15 cellular contexts compared by ENCODE assay signal in the genomic region with DNA sequence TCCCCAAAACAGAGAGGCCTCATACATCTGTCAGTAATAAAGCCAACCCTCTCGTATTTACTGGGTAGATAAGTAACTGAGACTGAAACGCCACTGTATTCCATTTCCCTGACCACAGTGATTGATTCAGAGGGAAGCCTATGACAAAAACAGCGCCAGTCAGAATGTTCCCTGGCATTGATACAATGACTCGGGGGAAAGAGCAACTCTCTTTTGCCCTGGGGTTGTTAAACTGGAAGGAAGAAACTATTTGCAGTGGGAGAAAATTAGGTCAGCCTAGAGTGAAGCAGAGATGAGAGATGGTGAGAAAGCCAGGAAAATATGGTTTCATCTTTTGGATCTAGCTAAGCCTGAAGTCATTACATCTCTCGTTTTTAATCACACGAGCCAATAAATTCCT. TPM values are rescaled to one million over a fixed set of nuclear protein-coding genes. Genes with fewer than 3 reads are reported as not detected.
DNase-seq lines count a peak whose midpoint lies in the region; ATAC-seq and TF ChIP-seq lines count a peak whose summit lies in the region.
"Had no signal": no experiment of that assay in that cellular context is flagged by ENCODE, and none has a peak within 500 bp of the region (broad histone marks: within the 10 kb centered on the region; RNA-seq: fewer than 3 reads in every experiment).

No MANE protein-coding gene starts in this region.

- no peak overlapping the region for H3K27ac Mint-ChIP-seq in naive thymus-derived CD4-positive, alpha-beta T cell
- H3K27ac Mint-ChIP-seq: activated CD8-positive, alpha-beta memory T cell treated with anti-CD3 and anti-CD28 coated beads, Interleukin-2, amount 10 ng/mL, durations not matched to agents 7 days and 5 days; activated naive CD4-positive, alpha-beta T cell treated with anti-CD3 and anti-CD28 coated beads, Interleukin-2, amount 50 U/mL, for 24 hours; stimulated activated effector memory CD8-positive, alpha-beta T cell treated with anti-CD3 and anti-CD28 coated beads, Interleukin-12 subunit alpha, Interleukin-12 subunit beta, amount 100 ng/mL, for 72 hours had no signal

- CTCF ChIA-PET in mammary epithelial cell (lab: Charles Lee; ENCODE audit: low non-redundant PET): no interaction called here
- CTCF ChIA-PET in naive thymus-derived CD4-positive, alpha-beta T cell (lab: Charles Lee): no interaction called here

- peaks cover 0 to 1% (median 0%) of the 10 kb centered on the region in 11 donors for H3K9me3 Mint-ChIP-seq in naive thymus-derived CD4-positive, alpha-beta T cell
- H3K9me3 Mint-ChIP-seq: activated naive CD4-positive, alpha-beta T cell treated with anti-CD3 and anti-CD28 coated beads, Interleukin-2, amount 50 U/mL, for 24 hours; stimulated activated effector memory CD8-positive, alpha-beta T cell treated with anti-CD3 and anti-CD28 coated beads, Interleukin-12 subunit alpha, Interleukin-12 subunit beta, amount 100 ng/mL, for 72 hours had no signal

- intact Hi-C loops in mammary epithelial cell (cut with micrococcal nuclease) (no loop called here), gastrocnemius medialis (cut with DNase I; ENCODE audit: low total_unique reads) (no loop called here)
- intact Hi-C loops in naive thymus-derived CD4-positive, alpha-beta T cell (cut with micrococcal nuclease): no loop called here

- H3K4me1 ChIP-seq in mammary epithelial cell (ENCODE audit: insufficient read depth, low read length): peaks cover 14% of the 10 kb centered on the region
- no peaks in the 10 kb centered on the region for H3K4me1 ChIP-seq in right atrium auricular region
- H3K4me1 ChIP-seq in skeletal muscle tissue (ENCODE audit: control insufficient read depth in 3 of 3, insufficient read depth in 3 of 3, low read length in 3 of 3): peaks cover 0 to 6% (median 0%) of the 10 kb centered on the region in 3 donors
- no peaks in the 10 kb centered on the region for H3K4me1 ChIP-seq in gastrocnemius medialis
- no peaks in the 10 kb centered on the region for H3K4me1 ChIP-seq in naive thymus-derived CD4-positive, alpha-beta T cell (ENCODE audit: control insufficient read depth in 2 of 2, insufficient read depth in 2 of 2, low read length in 2 of 2)

- H3K9ac ChIP-seq in mammary epithelial cell (ENCODE audit: insufficient read depth, low read length): no peak overlapping the region
- H3K9ac ChIP-seq in skeletal muscle tissue (ENCODE audit: low read depth in 1 of 3, low read length in 3 of 3): no peak overlapping the region
- H3K9ac ChIP-seq: BLaER1 treated with 17β-estradiol and CSF1 and Interleukin-3, amounts not matched to agents 10 nM and 100 nM had no signal

- no peaks in the 10 kb centered on the region for H4K20me1 ChIP-seq in mammary epithelial cell (ENCODE audit: insufficient read depth, low read length)

- no peaks in the 10 kb centered on the region for H3K27me3 ChIP-seq in mammary epithelial cell (ENCODE audit: insufficient read depth, low read length)
- no peaks in the 10 kb centered on the region for H3K27me3 ChIP-seq in right atrium auricular region
- no peaks in the 10 kb centered on the region for H3K27me3 ChIP-seq in skeletal muscle tissue (ENCODE audit: control insufficient read depth in 3 of 3, insufficient read depth in 3 of 3, low read length in 3 of 3)
- no peaks in the 10 kb centered on the region for H3K27me3 ChIP-seq in gastrocnemius medialis
- H3K27me3 ChIP-seq in naive thymus-derived CD4-positive, alpha-beta T cell (ENCODE audit: control insufficient read depth in 2 of 2, insufficient read depth in 2 of 2, low read length in 2 of 2): no peaks in the 10 kb centered on the region

- no peak for TF ChIP-seq POLR2A in gastrocnemius medialis (IDR thresholded peaks at IDR 0.05)

- no peaks in the 10 kb centered on the region for H3K36me3 ChIP-seq in mammary epithelial cell (ENCODE audit: insufficient read depth, low read length)
- H3K36me3 ChIP-seq in right atrium auricular region: no peaks in the 10 kb centered on the region
- H3K36me3 ChIP-seq in skeletal muscle tissue (ENCODE audit: control insufficient read depth in 3 of 3, insufficient read depth in 3 of 3, low read length in 3 of 3): no peaks in the 10 kb centered on the region
- no peaks in the 10 kb centered on the region for H3K36me3 ChIP-seq in gastrocnemius medialis
- H3K36me3 ChIP-seq in naive thymus-derived CD4-positive, alpha-beta T cell (ENCODE audit: control insufficient read depth in 2 of 3, insufficient read depth in 3 of 3, low read length in 3 of 3): no peaks in the 10 kb centered on the region
- H3K36me3 ChIP-seq: BLaER1 treated with 17β-estradiol and CSF1 and Interleukin-3, amounts not matched to agents 10 nM and 100 nM had no signal

- TF ChIP-seq CTCF in mammary epithelial cell (conservative IDR thresholded peaks at IDR 0.05 in 1 of 2, IDR thresholded peaks at IDR 0.05 in 1 of 2; ENCODE audit: extremely low read depth in 1 of 2, insufficient read depth in 1 of 2, low read depth in 1 of 2, low read length in 2 of 2) (no peak), right atrium auricular region (IDR thresholded peaks at IDR 0.05) (no peak), gastrocnemius medialis (IDR thresholded peaks at IDR 0.05 in 4 of 5, conservative IDR thresholded peaks at IDR 0.05 in 1 of 5) (no peak)

- peak overlapping the region; percentile 21 for H3K4me2 ChIP-seq in mammary epithelial cell (ENCODE audit: insufficient read depth, low read depth, low read length)
- H3K4me2 ChIP-seq: BLaER1 treated with 17β-estradiol and CSF1 and Interleukin-3, amounts not matched to agents 10 nM and 100 nM had no signal

- no peaks in the 10 kb centered on the region for H3K79me2 ChIP-seq in mammary epithelial cell (ENCODE audit: insufficient read depth, low read length)

- peaks cover 0 to 3% (median 0%) of the 10 kb centered on the region in 5 donors for H3K27me3 Mint-ChIP-seq in naive thymus-derived CD4-positive, alpha-beta T cell
- H3K27me3 Mint-ChIP-seq: activated naive CD4-positive, alpha-beta T cell treated with anti-CD3 and anti-CD28 coated beads, Interleukin-2, amount 50 U/mL, for 24 hours had no signal

- H3K4me3 Mint-ChIP-seq in naive thymus-derived CD4-positive, alpha-beta T cell: no peak overlapping the region
- H3K4me3 Mint-ChIP-seq: activated CD8-positive, alpha-beta memory T cell treated with anti-CD3 and anti-CD28 coated beads, Interleukin-2, amount 10 ng/mL, durations not matched to agents 7 days and 5 days; activated naive CD4-positive, alpha-beta T cell treated with anti-CD3 and anti-CD28 coated beads, Interleukin-2, amount 50 U/mL, for 24 hours; stimulated activated effector memory CD8-positive, alpha-beta T cell treated with anti-CD3 and anti-CD28 coated beads, Interleukin-12 subunit alpha, Interleukin-12 subunit beta, amount 100 ng/mL, for 72 hours had no signal

- no peaks in the 10 kb centered on the region for H3K9me3 ChIP-seq in mammary epithelial cell (replicated peaks; ENCODE audit: insufficient read depth, low read length)
- no peaks in the 10 kb centered on the region for H3K9me3 ChIP-seq in right atrium auricular region
- H3K9me3 ChIP-seq in skeletal muscle tissue (ENCODE audit: control insufficient read depth in 3 of 3, low read length in 3 of 3): no peaks in the 10 kb centered on the region
- H3K9me3 ChIP-seq in gastrocnemius medialis: no peaks in the 10 kb centered on the region
- no peaks in the 10 kb centered on the region for H3K9me3 ChIP-seq in naive thymus-derived CD4-positive, alpha-beta T cell (ENCODE audit: control insufficient read depth in 2 of 3, low read length in 3 of 3)

- no TSS peak for BruUV-seq in mammary epithelial cell (replicated peaks; lab: Mats Ljungman, UMichigan)

- ATAC-seq in gastrocnemius medialis: no peak
- ATAC-seq in naive thymus-derived CD4-positive, alpha-beta T cell: no peak
- ATAC-seq: activated CD8-positive, alpha-beta memory T cell treated with anti-CD3 and anti-CD28 coated beads, Interleukin-2, amount 10 ng/mL, durations not matched to agents 7 days and 5 days; stimulated activated effector memory CD8-positive, alpha-beta T cell treated with anti-CD3 and anti-CD28 coated beads, Interleukin-12 subunit alpha, Interleukin-12 subunit beta, amount 100 ng/mL, for 72 hours had no signal

- 6% methylated on average over 6 of the region's 6 CpGs for WGBS in mammary epithelial cell (ENCODE audit: low coverage, missing lambda C conversion rate)

- peak overlapping the region; percentile 79 for H2AFZ ChIP-seq in mammary epithelial cell (ENCODE audit: low read depth, low read length)

- POLR2A ChIA-PET in naive thymus-derived CD4-positive, alpha-beta T cell (lab: Charles Lee): interaction anchor here (0.7 kb wide), 1 partner anchor 39 kb away, joined by 3 read pairs; no protein-coding TSS in a partner anchor

- in situ Hi-C loops in mammary epithelial cell (cut with MboI; ENCODE audit: low sequenced_read_pairs in 2 of 2): no loop called here
- in situ Hi-C loops in gastrocnemius medialis (cut with MboI; ENCODE audit: low sequenced_read_pairs in 4 of 4): no loop called here

- H3K4me3 ChIP-seq in mammary epithelial cell (replicated peaks in 1 of 3; ENCODE audit: insufficient read depth in 1 of 3, low read depth in 2 of 3, low read length in 3 of 3) (no peak overlapping the region), right atrium auricular region (no peak overlapping the region), skeletal muscle tissue (ENCODE audit: low read length in 3 of 3) (no peak overlapping the region), gastrocnemius medialis (no peak overlapping the region)
- no peak overlapping the region for H3K4me3 ChIP-seq in naive thymus-derived CD4-positive, alpha-beta T cell (ENCODE audit: low read length)
- H3K4me3 ChIP-seq: BLaER1 treated with 17β-estradiol and CSF1 and Interleukin-3, amounts not matched to agents 10 nM and 100 nM had no signal

- H3K4me1 Mint-ChIP-seq in naive thymus-derived CD4-positive, alpha-beta T cell: peaks cover 0 to 7% (median 0%) of the 10 kb centered on the region in 7 donors
- H3K4me1 Mint-ChIP-seq: activated naive CD4-positive, alpha-beta T cell treated with anti-CD3 and anti-CD28 coated beads, Interleukin-2, amount 50 U/mL, for 24 hours had no signal

- dilution Hi-C loops in mammary epithelial cell (cut with HindIII; ENCODE audit: low sequenced_read_pairs): no loop called here

- no peaks in the 10 kb centered on the region for H3K36me3 Mint-ChIP-seq in naive thymus-derived CD4-positive, alpha-beta T cell
- H3K36me3 Mint-ChIP-seq: activated CD8-positive, alpha-beta memory T cell treated with anti-CD3 and anti-CD28 coated beads, Interleukin-2, amount 10 ng/mL, durations not matched to agents 7 days and 5 days; activated naive CD4-positive, alpha-beta T cell treated with anti-CD3 and anti-CD28 coated beads, Interleukin-2, amount 50 U/mL, for 24 hours; stimulated activated effector memory CD8-positive, alpha-beta T cell treated with anti-CD3 and anti-CD28 coated beads, Interleukin-12 subunit alpha, Interleukin-12 subunit beta, amount 100 ng/mL, for 72 hours had no signal

- H3K27ac ChIP-seq in mammary epithelial cell (ENCODE audit: insufficient read depth, low read depth, low read length) (no peak overlapping the region), right atrium auricular region (peak overlapping the region; percentile 31 to 62), skeletal muscle tissue (ENCODE audit: low read depth, low read length) (peak overlapping the region; percentile 20), gastrocnemius medialis (peak overlapping the region in 1 of 4 donors; percentile 24)
- H3K27ac ChIP-seq in naive thymus-derived CD4-positive, alpha-beta T cell (ENCODE audit: low read depth, low read length): no peak overlapping the region
- H3K27ac ChIP-seq: BLaER1 treated with 17β-estradiol and CSF1 and Interleukin-3, amounts not matched to agents 10 nM and 100 nM had no signal

- DNase-seq in GM04504 (ENCODE audit: low read depth) (peak; percentile 52), mammary epithelial cell (peak; percentile 63), right atrium auricular region (ENCODE audit: low spot score) (no peak), gastrocnemius medialis (no peak), Kasumi-1 (lab: John Stamatoyannopoulos, UW) (no peak)
- DNase-seq in naive thymus-derived CD4-positive, alpha-beta T cell: no peak
- no peak for DNase-seq in activated CD4-positive, alpha-beta T cell treated with anti-CD3 and anti-CD28 coated beads for 4 hours
- DNase-seq: activated CD8-positive, alpha-beta memory T cell treated with anti-CD3 and anti-CD28 coated beads, Interleukin-2, amount 10 ng/mL, durations not matched to agents 7 days and 5 days; islet precursor cell; NCI-H1417 treated with DMSO at 0.1 percent for 48 hours; NCI-H526 had no signal

RNA-seq across cellular contexts. Expression of gene RBFOX2, which starts 48.6 kb away (rescaled TPM):
- 100 to 1,000 TPM; 126 to 137 TPM for total RNA-seq in mammary epithelial cell
- polyA plus RNA-seq in mammary epithelial cell: 107 TPM
- 138 TPM for polyA minus RNA-seq in mammary epithelial cell
- 10 to 100 TPM; 81.8 to 86.0 TPM for total RNA-seq in right atrium auricular region
- 200 TPM for total RNA-seq in skeletal muscle tissue
- 10 to 100 TPM; 26.0 to 32.1 (median 28.6) TPM for total RNA-seq in gastrocnemius medialis
- 1 to 10 TPM in 4 of 5 experiments, under 1 TPM in 1; 0.45 to 1.7 (median 1.2) TPM for total RNA-seq in naive thymus-derived CD4-positive, alpha-beta T cell
- under 1 TPM; 0.39 to 0.87 TPM for polyA plus RNA-seq in naive thymus-derived CD4-positive, alpha-beta T cell

Comparison
In these comparisons a context has a peak if more than half of its experiments do, and no peak if none do; other contexts are left out.
1. DNase-seq: peak in GM04504 (single experiment) and mammary epithelial cell (single experiment); none in right atrium auricular region (single experiment), gastrocnemius medialis (0 of 2), naive thymus-derived CD4-positive, alpha-beta T cell (0 of 9), activated CD4-positive, alpha-beta T cell treated with anti-CD3 and anti-CD28 coated beads for 4 hours (0 of 2) and Kasumi-1 (0 of 2).
2. H3K27ac ChIP-seq: peak in right atrium auricular region (2 of 2) and skeletal muscle tissue (single experiment); none in mammary epithelial cell (single experiment) and naive thymus-derived CD4-positive, alpha-beta T cell (single experiment).
3. RNA of gene RBFOX2, which starts 48.6 kb away (total RNA-seq): 200 TPM in skeletal muscle tissue (single experiment), 126 to 137 TPM in mammary epithelial cell, 81.8 to 86.0 TPM in right atrium auricular region and 26.0 to 32.1 TPM in gastrocnemius medialis; 0.45 to 1.7 TPM in naive thymus-derived CD4-positive, alpha-beta T cell; every median in the first group is over 10 times any median in the second.